In the genomic region with DNA sequence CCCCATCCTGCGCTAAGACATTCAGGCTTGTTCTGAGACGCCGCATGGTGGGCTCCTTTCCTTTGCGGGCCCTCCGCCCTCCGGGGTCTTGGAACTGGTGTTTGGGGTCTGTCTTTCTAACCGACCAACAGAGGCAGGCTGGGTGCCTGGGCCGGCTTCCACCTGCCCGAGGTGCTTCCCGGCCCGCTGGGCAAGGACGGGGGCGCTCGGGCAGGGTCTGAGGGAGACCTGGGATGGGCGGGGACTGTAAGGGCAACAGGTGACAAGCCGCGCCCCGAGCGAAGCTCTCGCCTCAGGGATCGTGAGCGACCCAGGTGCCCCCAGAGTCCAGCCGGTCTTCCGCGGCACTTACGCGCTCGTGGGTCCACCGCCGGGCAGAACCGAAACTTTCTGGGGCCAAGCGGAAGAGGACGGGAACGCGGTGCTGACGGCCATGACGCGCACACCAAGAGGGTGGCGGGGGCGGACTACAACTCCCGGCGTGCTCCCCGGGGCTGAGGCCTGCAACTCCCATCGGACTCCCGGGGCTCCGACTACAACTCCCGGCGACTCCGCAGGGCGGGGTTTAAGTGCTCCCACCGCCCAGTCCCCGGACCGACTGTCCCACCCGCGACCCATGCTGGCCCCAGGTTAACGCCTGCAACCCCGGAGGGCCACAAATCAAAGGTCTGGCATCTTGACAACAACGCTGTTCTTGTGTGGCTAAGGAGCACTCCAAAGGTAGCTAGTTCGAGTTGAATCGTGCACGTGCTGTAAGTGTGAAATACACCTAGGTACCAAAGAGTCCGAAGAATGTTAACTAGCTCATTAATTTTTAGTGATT, we compare ENCODE assay signal across 8 cellular contexts. TPM values are rescaled to one million over a fixed set of nuclear protein-coding genes. Genes with fewer than 3 reads are reported as not detected.
DNase-seq lines count a peak whose midpoint lies in the region; ATAC-seq and TF ChIP-seq lines count a peak whose summit lies in the region.

TSS of gene FYCO1 (minus strand) at position 455 of the 823 bp plus-strand sequence. CDS start 10,914 bp downstream, outside the sequence.

- peak within 1 kb of the TSS; percentile 90 for H3K4me3 Mint-ChIP-seq in HFFc6
- peak within 1 kb of the TSS; percentile 82 for H3K4me3 Mint-ChIP-seq in activated naive CD8-positive, alpha-beta T cell treated with anti-CD3 and anti-CD28 coated beads, Interleukin-2, amount 50 U/mL, for 24 hours

- DNase-seq in GM10248 (ENCODE audit: extremely low spot score) (peak; percentile 95), HFFc6 (peak; percentile 83), NCI-H1048 (lab: John Stamatoyannopoulos, UW) (peak; percentile 55), SW480 (ENCODE audit: low spot score) (peak; percentile 89), cardiac muscle cell (ENCODE audit: low read depth in 1 of 2, low spot score in 1 of 2) (peak; percentile 93), tibial nerve (ENCODE audit: low spot score in 2 of 2) (peak; percentile 87 to 92)
- peak; percentile 93 for DNase-seq in activated naive CD8-positive, alpha-beta T cell treated with anti-CD3 and anti-CD28 coated beads, Interleukin-2, amount 50 U/mL, for 24 hours

- peak within 1 kb of the TSS; percentile 82 for H3K4me3 ChIP-seq in cardiac muscle cell
- H3K4me3 ChIP-seq in parathyroid adenoma (ENCODE audit: low read depth, low read length): peak within 1 kb of the TSS; percentile 94
- peak within 1 kb of the TSS; percentile 59 to 94 (median 74) for H3K4me3 ChIP-seq in tibial nerve

- H3K9me3 ChIP-seq in cardiac muscle cell (ENCODE audit: low read depth) (no peaks in the 10 kb centered on the region), parathyroid adenoma (ENCODE audit: control insufficient read depth, low read length) (no peaks in the 10 kb centered on the region), tibial nerve (no peaks in the 10 kb centered on the region)

- H3K36me3 Mint-ChIP-seq in HFFc6 (ENCODE audit: low read depth): no peaks in the 10 kb centered on the region
- peaks cover 5% of the 10 kb centered on the region for H3K36me3 Mint-ChIP-seq in activated naive CD8-positive, alpha-beta T cell treated with anti-CD3 and anti-CD28 coated beads, Interleukin-2, amount 50 U/mL, for 24 hours (ENCODE audit: low read depth)

- no peaks in the 10 kb centered on the region for H3K9me3 Mint-ChIP-seq in HFFc6
- no peaks in the 10 kb centered on the region for H3K9me3 Mint-ChIP-seq in activated naive CD8-positive, alpha-beta T cell treated with anti-CD3 and anti-CD28 coated beads, Interleukin-2, amount 50 U/mL, for 24 hours

- TF ChIP-seq CTCF in GM10248 (IDR thresholded peaks at IDR 0.05; ENCODE audit: control extremely low read depth, extremely low read depth, low read depth, missing control alignments) (no peak), HFFc6 (IDR thresholded peaks at IDR 0.05) (no peak), cardiac muscle cell (IDR thresholded peaks at IDR 0.05; ENCODE audit: low read depth, low read length) (no peak), parathyroid adenoma (IDR thresholded peaks at IDR 0.05) (no peak), tibial nerve (IDR thresholded peaks at IDR 0.05) (peak in 1 of 5 experiments; percentile 24)

- H3K36me3 ChIP-seq in cardiac muscle cell (no peaks in the 10 kb centered on the region), parathyroid adenoma (ENCODE audit: control insufficient read depth, insufficient read depth, low read length) (no peaks in the 10 kb centered on the region), tibial nerve (no peaks in the 10 kb centered on the region)

- no peaks in the 10 kb centered on the region for H3K79me2 ChIP-seq in parathyroid adenoma

- H3K4me1 ChIP-seq in cardiac muscle cell (ENCODE audit: low read depth) (peaks cover 41% of the 10 kb centered on the region), parathyroid adenoma (peaks cover 7% of the 10 kb centered on the region), tibial nerve (peaks cover 0 to 38% (median 32%) of the 10 kb centered on the region in 4 donors)

- CTCF ChIA-PET in GM10248 (lab: Yijun Ruan, JAX): interaction anchor here (1.1 to 2.4 kb wide), 6 partner anchors 14 to 336 kb away, joined by 3 to 22 read pairs (median 3); no protein-coding TSS in a partner anchor

- ATAC-seq in activated naive CD8-positive, alpha-beta T cell treated with anti-CD3 and anti-CD28 coated beads, Interleukin-2, amount 50 U/mL, for 24 hours: peak; percentile 85

- H3K9ac ChIP-seq in parathyroid adenoma: no peak within 1 kb of the TSS

- peak within 1 kb of the TSS; percentile 77 for H3K27ac Mint-ChIP-seq in HFFc6
- peak within 1 kb of the TSS; percentile 87 for H3K27ac Mint-ChIP-seq in activated naive CD8-positive, alpha-beta T cell treated with anti-CD3 and anti-CD28 coated beads, Interleukin-2, amount 50 U/mL, for 24 hours

- H3K27ac ChIP-seq in cardiac muscle cell (peak within 1 kb of the TSS; percentile 18), parathyroid adenoma (peak within 1 kb of the TSS; percentile 38), tibial nerve (peak within 1 kb of the TSS; percentile 78 to 98 (median 92))

- peak within 1 kb of the TSS; percentile 96 for H2AFZ ChIP-seq in parathyroid adenoma

- peak in 1 of 2 donors; percentile 59 for TF ChIP-seq POLR2A in tibial nerve (IDR thresholded peaks at IDR 0.05)

- H3K4me1 Mint-ChIP-seq in HFFc6 (ENCODE audit: low read depth): peaks cover 40% of the 10 kb centered on the region
- H3K4me1 Mint-ChIP-seq in activated naive CD8-positive, alpha-beta T cell treated with anti-CD3 and anti-CD28 coated beads, Interleukin-2, amount 50 U/mL, for 24 hours: peaks cover 43% of the 10 kb centered on the region

- H3K4me2 ChIP-seq in parathyroid adenoma (ENCODE audit: low read length): peak within 1 kb of the TSS; percentile 94

- H3K27me3 ChIP-seq in cardiac muscle cell: no peaks in the 10 kb centered on the region
- H3K27me3 ChIP-seq in parathyroid adenoma (ENCODE audit: control insufficient read depth, insufficient read depth, low read length): no peaks in the 10 kb centered on the region
- no peaks in the 10 kb centered on the region for H3K27me3 ChIP-seq in tibial nerve

- no peaks in the 10 kb centered on the region; the same call in 1 of the 2 replicates for H3K27me3 Mint-ChIP-seq in HFFc6 (ENCODE audit: insufficient read depth)
- H3K27me3 Mint-ChIP-seq in activated naive CD8-positive, alpha-beta T cell treated with anti-CD3 and anti-CD28 coated beads, Interleukin-2, amount 50 U/mL, for 24 hours: peaks cover 6% of the 10 kb centered on the region

- 8 to 10% methylated on average over 13 to 17 of the region's 62 CpGs for WGBS in tibial nerve, 2 donors

- peak in 1 of 2 donors; percentile 87 for TF ChIP-seq EP300 in tibial nerve (IDR thresholded peaks at IDR 0.05)

- POLR2A ChIA-PET in GM10248 (lab: Yijun Ruan, JAX): no interaction called here

RNA-seq across cellular contexts. Expression of gene FYCO1, which starts in this region (rescaled TPM):
- 10 to 100 TPM; 20.8 to 30.7 (median 27.2) TPM for total RNA-seq in HFFc6 (2021; fragmentation: NEBNext Ultra II Directional; extraction: Animal tissue kit (Norgen Biotek cat#: 25700))
- 14.8 and 27.5 TPM in 2 replicates for total RNA-seq in cardiac muscle cell
- 8.1 and 11.5 TPM in 2 replicates for polyA plus RNA-seq in cardiac muscle cell
- total RNA-seq in tibial nerve: 10 to 100 TPM; 61.7 to 85.2 (median 67.9) TPM

Comparison
In these comparisons a context has a peak if more than half of its experiments do, and no peak if none do; other contexts are left out.
1. Peak in every context shown above with its lines: DNase-seq, ATAC-seq, H3K4me3 ChIP-seq and H3K27ac ChIP-seq.
2. H3K27ac ChIP-seq: peak in every context shown above with its lines; median percentile 92 in tibial nerve; 38 in parathyroid adenoma; 18 in cardiac muscle cell.